ENCODE assay signal across 1 cellular context in genomic region chr14:21102472-21103164, GRCh38.
TF ChIP-seq lines count a peak whose summit lies in the region.

No MANE protein-coding gene starts in this region.

TF ChIP-seq in K562, 482 proteins besides CTCF, POLR2A, EP300 and RAD21 (continued from another document and continues in another):
- no peak for TF ChIP-seq ZHX1 (conservative IDR thresholded peaks at IDR 0.05; ENCODE audit: low read length)
- no peak for TF ChIP-seq FOS (IDR thresholded peaks at IDR 0.05; ENCODE audit: extremely low read depth, insufficient read length)
- TF ChIP-seq E4F1 (CRISPR knock-in tag; IDR thresholded peaks at IDR 0.05; ENCODE audit: borderline replicate concordance): no peak
- TF ChIP-seq SETDB1 (IDR thresholded peaks at IDR 0.05; ENCODE audit: low read length): no peak
- 0 out of 4 replicates have a peak, but pooled peaks of 1 of the 2 experiments have one; percentile 28 for TF ChIP-seq RCOR1 (IDR thresholded peaks at IDR 0.05; ENCODE audit: borderline replicate concordance in 1 of 2, low read depth in 2 of 2, low read length in 2 of 2)
- TF ChIP-seq MTA3 (IDR thresholded peaks at IDR 0.05; ENCODE audit: borderline replicate concordance): no peak
- no peak for TF ChIP-seq RNF2 (IDR thresholded peaks at IDR 0.05)
- 0 out of 2 replicates have a peak, but pooled peaks have one; percentile 4 for TF ChIP-seq JUND (IDR thresholded peaks at IDR 0.05; ENCODE audit: borderline replicate concordance, low read depth, low read length)
- TF ChIP-seq JUND (tag; IDR thresholded peaks at IDR 0.05; ENCODE audit: borderline replicate concordance, low read depth, low read length): no peak
- no peak for TF ChIP-seq ZNF282 (CRISPR knock-in tag; IDR thresholded peaks at IDR 0.05)
- no peak for TF ChIP-seq ZBTB1 (CRISPR knock-in tag; IDR thresholded peaks at IDR 0.05; ENCODE audit: borderline replicate concordance, low read depth)
- no peak for TF ChIP-seq ZNF239 (CRISPR knock-in tag; IDR thresholded peaks at IDR 0.05)
- TF ChIP-seq AFF4 (CRISPR knock-in tag; IDR thresholded peaks at IDR 0.05): no peak
- TF ChIP-seq PCBP2 (IDR thresholded peaks at IDR 0.05; ENCODE audit: low read depth, low read length, poor library complexity, severe bottlenecking): no peak
- TF ChIP-seq SMARCC2 (IDR thresholded peaks at IDR 0.05; ENCODE audit: low read depth): no peak
- TF ChIP-seq PURB (CRISPR knock-in tag; IDR thresholded peaks at IDR 0.05; ENCODE audit: low read depth): no peak
- no peak for TF ChIP-seq HDAC3 (IDR thresholded peaks at IDR 0.05; ENCODE audit: borderline replicate concordance, partially characterized antibody)
- TF ChIP-seq ZNF695 (CRISPR knock-in tag; IDR thresholded peaks at IDR 0.05): no peak
- peak; percentile 41 for TF ChIP-seq CBFA2T3 (IDR thresholded peaks at IDR 0.05)
- TF ChIP-seq GABPB1 (CRISPR knock-in tag; IDR thresholded peaks at IDR 0.05): no peak
- 0 out of 2 replicates have a peak, but pooled peaks have one; percentile 23 for TF ChIP-seq MYC (IDR thresholded peaks at IDR 0.05; ENCODE audit: low read depth, low read length)
- TF ChIP-seq MYC (CRISPR knock-in tag; IDR thresholded peaks at IDR 0.05; ENCODE audit: borderline replicate concordance, low read depth): no peak
- no peak for TF ChIP-seq ZBTB8A (IDR thresholded peaks at IDR 0.05; ENCODE audit: partially characterized antibody)
- no peak for TF ChIP-seq RBM25 (IDR thresholded peaks at IDR 0.05; ENCODE audit: low read depth, low read length, severe bottlenecking)
- no peak for TF ChIP-seq BMI1 (IDR thresholded peaks at IDR 0.05; ENCODE audit: low read length)
- TF ChIP-seq SIN3A (IDR thresholded peaks at IDR 0.05; ENCODE audit: borderline replicate concordance in 2 of 2, control insufficient read depth in 1 of 2, low read depth in 2 of 2, low read length in 2 of 2): 0 out of 4 replicates have a peak, but pooled peaks of 1 of the 2 experiments have one; percentile 36
- TF ChIP-seq ZBTB49 (CRISPR knock-in tag; IDR thresholded peaks at IDR 0.05; ENCODE audit: borderline replicate concordance): no peak
- no peak for TF ChIP-seq DACH1 (IDR thresholded peaks at IDR 0.05; ENCODE audit: partially characterized antibody)
- TF ChIP-seq SIX5 (IDR thresholded peaks at IDR 0.05; ENCODE audit: borderline replicate concordance in 1 of 2, insufficient read depth in 1 of 2, low read depth in 1 of 2, low read length in 2 of 2): no peak
- TF ChIP-seq ZFP1 (CRISPR knock-in tag; IDR thresholded peaks at IDR 0.05): no peak
- no peak for TF ChIP-seq TCF3 (CRISPR knock-in tag; IDR thresholded peaks at IDR 0.05)
- no peak for TF ChIP-seq EWSR1 (IDR thresholded peaks at IDR 0.05; ENCODE audit: borderline replicate concordance, low read depth, partially characterized antibody)
- TF ChIP-seq ZNF518B (CRISPR knock-in tag; IDR thresholded peaks at IDR 0.05): no peak
- TF ChIP-seq ZNF407 (IDR thresholded peaks at IDR 0.05; ENCODE audit: low read depth): no peak
- no peak for TF ChIP-seq ZNF77 (CRISPR knock-in tag; IDR thresholded peaks at IDR 0.05)
- TF ChIP-seq ZNF766 (CRISPR knock-in tag; conservative IDR thresholded peaks at IDR 0.05): no peak
